In the genomic region with DNA sequence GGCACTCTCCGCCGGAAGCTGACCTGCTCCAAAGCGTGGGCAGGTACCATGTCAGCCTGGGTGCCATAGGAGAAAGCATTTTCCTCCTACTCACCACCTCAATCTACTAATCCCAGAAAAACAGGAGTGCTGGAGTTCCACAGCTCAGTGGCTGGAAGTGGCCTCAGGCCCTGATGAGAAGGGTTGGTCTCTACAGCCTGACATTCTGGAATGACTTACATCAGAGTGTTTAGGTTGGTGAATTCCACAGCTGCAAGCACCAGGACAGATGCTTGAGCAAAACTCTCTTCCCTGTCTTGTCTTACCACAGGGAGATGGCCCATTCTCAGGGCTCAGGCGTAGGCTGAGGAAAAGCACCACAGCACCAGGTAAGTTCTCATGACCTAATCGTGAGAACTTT, we compare ENCODE assay signal across 1 cellular context.
TF ChIP-seq lines count a peak whose summit lies in the region.

No MANE protein-coding gene starts in this region.

TF ChIP-seq in IMR-90, 13 proteins besides CTCF, POLR2A, EP300 and RAD21:
- TF ChIP-seq RFX5 (IDR thresholded peaks at IDR 0.05; ENCODE audit: low read depth, low read length) (no peak), BHLHE40 (IDR thresholded peaks at IDR 0.05; ENCODE audit: low read depth, low read length) (no peak), NFE2L2 (IDR thresholded peaks at IDR 0.05; ENCODE audit: low read depth, low read length) (no peak), CHD1 (IDR thresholded peaks at IDR 0.05; ENCODE audit: low read depth, low read length) (no peak), MXI1 (IDR thresholded peaks at IDR 0.05; ENCODE audit: borderline replicate concordance, low read depth, low read length) (no peak), MAZ (IDR thresholded peaks at IDR 0.05; ENCODE audit: borderline replicate concordance, low read depth, low read length) (no peak), SMC3 (IDR thresholded peaks at IDR 0.05; ENCODE audit: low read depth, low read length) (no peak), FOS (IDR thresholded peaks at IDR 0.05; ENCODE audit: low read depth, low read length) (no peak), MAFK (IDR thresholded peaks at IDR 0.05; ENCODE audit: low read depth, low read length) (no peak), RCOR1 (IDR thresholded peaks at IDR 0.05; ENCODE audit: insufficient replicate concordance, low read length) (no peak), CEBPB (IDR thresholded peaks at IDR 0.05; ENCODE audit: low read depth, low read length) (no peak)
- TF ChIP-seq, protein P1, sequence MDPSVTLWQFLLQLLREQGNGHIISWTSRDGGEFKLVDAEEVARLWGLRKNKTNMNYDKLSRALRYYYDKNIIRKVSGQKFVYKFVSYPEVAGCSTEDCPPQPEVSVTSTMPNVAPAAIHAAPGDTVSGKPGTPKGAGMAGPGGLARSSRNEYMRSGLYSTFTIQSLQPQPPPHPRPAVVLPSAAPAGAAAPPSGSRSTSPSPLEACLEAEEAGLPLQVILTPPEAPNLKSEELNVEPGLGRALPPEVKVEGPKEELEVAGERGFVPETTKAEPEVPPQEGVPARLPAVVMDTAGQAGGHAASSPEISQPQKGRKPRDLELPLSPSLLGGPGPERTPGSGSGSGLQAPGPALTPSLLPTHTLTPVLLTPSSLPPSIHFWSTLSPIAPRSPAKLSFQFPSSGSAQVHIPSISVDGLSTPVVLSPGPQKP (IDR thresholded peaks at IDR 0.05; ENCODE audit: borderline replicate concordance, low read depth, low read length): no peak
- TF ChIP-seq, protein P2, sequence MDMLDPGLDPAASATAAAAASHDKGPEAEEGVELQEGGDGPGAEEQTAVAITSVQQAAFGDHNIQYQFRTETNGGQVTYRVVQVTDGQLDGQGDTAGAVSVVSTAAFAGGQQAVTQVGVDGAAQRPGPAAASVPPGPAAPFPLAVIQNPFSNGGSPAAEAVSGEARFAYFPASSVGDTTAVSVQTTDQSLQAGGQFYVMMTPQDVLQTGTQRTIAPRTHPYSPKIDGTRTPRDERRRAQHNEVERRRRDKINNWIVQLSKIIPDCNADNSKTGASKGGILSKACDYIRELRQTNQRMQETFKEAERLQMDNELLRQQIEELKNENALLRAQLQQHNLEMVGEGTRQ (IDR thresholded peaks at IDR 0.05; ENCODE audit: low read depth, low read length): no peak
